Comparison of ENCODE assay signal across 1 cellular context in the genomic region with DNA sequence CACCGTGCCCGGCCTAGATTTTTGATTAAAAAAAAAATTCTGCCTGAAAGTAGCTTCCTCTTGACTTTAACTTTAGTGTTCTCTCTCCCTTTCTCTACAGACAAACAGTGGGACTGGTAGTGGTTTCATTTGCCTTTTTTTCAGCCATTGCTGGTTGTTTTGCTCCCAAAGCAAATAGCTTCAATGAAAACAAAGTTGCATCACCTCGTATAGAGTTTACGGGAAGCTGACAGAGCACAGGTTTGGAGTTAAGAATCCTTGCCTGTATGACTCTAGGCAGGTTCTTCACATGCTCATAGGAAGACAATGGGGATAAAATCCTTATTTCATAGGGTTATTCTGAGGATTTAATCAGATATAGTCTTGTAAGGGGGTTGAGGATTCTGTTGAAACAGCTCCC.
TF ChIP-seq lines count a peak whose summit lies in the region.

No MANE protein-coding gene starts in this region.

TF ChIP-seq in WTC11, 78 proteins besides CTCF, POLR2A, EP300 and RAD21 (continued from another document):
- TF ChIP-seq, protein P1, sequence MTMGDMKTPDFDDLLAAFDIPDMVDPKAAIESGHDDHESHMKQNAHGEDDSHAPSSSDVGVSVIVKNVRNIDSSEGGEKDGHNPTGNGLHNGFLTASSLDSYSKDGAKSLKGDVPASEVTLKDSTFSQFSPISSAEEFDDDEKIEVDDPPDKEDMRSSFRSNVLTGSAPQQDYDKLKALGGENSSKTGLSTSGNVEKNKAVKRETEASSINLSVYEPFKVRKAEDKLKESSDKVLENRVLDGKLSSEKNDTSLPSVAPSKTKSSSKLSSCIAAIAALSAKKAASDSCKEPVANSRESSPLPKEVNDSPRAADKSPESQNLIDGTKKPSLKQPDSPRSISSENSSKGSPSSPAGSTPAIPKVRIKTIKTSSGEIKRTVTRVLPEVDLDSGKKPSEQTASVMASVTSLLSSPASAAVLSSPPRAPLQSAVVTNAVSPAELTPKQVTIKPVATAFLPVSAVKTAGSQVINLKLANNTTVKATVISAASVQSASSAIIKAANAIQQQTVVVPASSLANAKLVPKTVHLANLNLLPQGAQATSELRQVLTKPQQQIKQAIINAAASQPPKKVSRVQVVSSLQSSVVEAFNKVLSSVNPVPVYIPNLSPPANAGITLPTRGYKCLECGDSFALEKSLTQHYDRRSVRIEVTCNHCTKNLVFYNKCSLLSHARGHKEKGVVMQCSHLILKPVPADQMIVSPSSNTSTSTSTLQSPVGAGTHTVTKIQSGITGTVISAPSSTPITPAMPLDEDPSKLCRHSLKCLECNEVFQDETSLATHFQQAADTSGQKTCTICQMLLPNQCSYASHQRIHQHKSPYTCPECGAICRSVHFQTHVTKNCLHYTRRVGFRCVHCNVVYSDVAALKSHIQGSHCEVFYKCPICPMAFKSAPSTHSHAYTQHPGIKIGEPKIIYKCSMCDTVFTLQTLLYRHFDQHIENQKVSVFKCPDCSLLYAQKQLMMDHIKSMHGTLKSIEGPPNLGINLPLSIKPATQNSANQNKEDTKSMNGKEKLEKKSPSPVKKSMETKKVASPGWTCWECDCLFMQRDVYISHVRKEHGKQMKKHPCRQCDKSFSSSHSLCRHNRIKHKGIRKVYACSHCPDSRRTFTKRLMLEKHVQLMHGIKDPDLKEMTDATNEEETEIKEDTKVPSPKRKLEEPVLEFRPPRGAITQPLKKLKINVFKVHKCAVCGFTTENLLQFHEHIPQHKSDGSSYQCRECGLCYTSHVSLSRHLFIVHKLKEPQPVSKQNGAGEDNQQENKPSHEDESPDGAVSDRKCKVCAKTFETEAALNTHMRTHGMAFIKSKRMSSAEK (CRISPR knock-in tag; IDR thresholded peaks at IDR 0.05; ENCODE audit: borderline replicate concordance): no peak
- TF ChIP-seq JUN (CRISPR knock-in tag; IDR thresholded peaks at IDR 0.05) (no peak), IRF2 (CRISPR knock-in tag; IDR thresholded peaks at IDR 0.05; ENCODE audit: borderline replicate concordance, low read depth) (no peak)
- TF ChIP-seq, protein P2, sequence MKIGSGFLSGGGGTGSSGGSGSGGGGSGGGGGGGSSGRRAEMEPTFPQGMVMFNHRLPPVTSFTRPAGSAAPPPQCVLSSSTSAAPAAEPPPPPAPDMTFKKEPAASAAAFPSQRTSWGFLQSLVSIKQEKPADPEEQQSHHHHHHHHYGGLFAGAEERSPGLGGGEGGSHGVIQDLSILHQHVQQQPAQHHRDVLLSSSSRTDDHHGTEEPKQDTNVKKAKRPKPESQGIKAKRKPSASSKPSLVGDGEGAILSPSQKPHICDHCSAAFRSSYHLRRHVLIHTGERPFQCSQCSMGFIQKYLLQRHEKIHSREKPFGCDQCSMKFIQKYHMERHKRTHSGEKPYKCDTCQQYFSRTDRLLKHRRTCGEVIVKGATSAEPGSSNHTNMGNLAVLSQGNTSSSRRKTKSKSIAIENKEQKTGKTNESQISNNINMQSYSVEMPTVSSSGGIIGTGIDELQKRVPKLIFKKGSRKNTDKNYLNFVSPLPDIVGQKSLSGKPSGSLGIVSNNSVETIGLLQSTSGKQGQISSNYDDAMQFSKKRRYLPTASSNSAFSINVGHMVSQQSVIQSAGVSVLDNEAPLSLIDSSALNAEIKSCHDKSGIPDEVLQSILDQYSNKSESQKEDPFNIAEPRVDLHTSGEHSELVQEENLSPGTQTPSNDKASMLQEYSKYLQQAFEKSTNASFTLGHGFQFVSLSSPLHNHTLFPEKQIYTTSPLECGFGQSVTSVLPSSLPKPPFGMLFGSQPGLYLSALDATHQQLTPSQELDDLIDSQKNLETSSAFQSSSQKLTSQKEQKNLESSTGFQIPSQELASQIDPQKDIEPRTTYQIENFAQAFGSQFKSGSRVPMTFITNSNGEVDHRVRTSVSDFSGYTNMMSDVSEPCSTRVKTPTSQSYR (CRISPR knock-in tag; IDR thresholded peaks at IDR 0.05): no peak
- TF ChIP-seq, protein P3, sequence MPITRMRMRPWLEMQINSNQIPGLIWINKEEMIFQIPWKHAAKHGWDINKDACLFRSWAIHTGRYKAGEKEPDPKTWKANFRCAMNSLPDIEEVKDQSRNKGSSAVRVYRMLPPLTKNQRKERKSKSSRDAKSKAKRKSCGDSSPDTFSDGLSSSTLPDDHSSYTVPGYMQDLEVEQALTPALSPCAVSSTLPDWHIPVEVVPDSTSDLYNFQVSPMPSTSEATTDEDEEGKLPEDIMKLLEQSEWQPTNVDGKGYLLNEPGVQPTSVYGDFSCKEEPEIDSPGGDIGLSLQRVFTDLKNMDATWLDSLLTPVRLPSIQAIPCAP (CRISPR knock-in tag; IDR thresholded peaks at IDR 0.05): no peak
